Comparison of ENCODE assay signal across 12 cellular contexts in genomic region chr3:72836923-72837322, GRCh38. TPM values are rescaled to one million over a fixed set of nuclear protein-coding genes. Genes with fewer than 3 reads are reported as not detected.
DNase-seq lines count a peak whose midpoint lies in the region; ATAC-seq and TF ChIP-seq lines count a peak whose summit lies in the region.
"Had no signal": no experiment of that assay in that cellular context is flagged by ENCODE, and none has a peak within 500 bp of the region (broad histone marks: within the 10 kb centered on the region; RNA-seq: fewer than 3 reads in every experiment).

No MANE protein-coding gene starts in this region.

- H3K4me3 Mint-ChIP-seq in stimulated activated naive CD8-positive, alpha-beta T cell treated with anti-CD3 and anti-CD28 coated beads, Interleukin-15, amount 100 ng/mL, for 72 hours, result no peak overlapping the region

- no peaks in the 10 kb centered on the region for H3K27me3 ChIP-seq in adrenal gland

- H3K27ac ChIP-seq in adrenal gland, result no peak overlapping the region

- H3K27ac Mint-ChIP-seq in stimulated activated naive CD8-positive, alpha-beta T cell treated with anti-CD3 and anti-CD28 coated beads, Interleukin-15, amount 100 ng/mL, for 72 hours, result no peak overlapping the region

- TF ChIP-seq CTCF in AG10803 (conservative IDR thresholded peaks at IDR 0.05; ENCODE audit: low read length) (no peak), adrenal gland (IDR thresholded peaks at IDR 0.05) (peak in 5 of 6 experiments; percentile 2 to 19 (median 14))

- peaks cover 0 to 8% of the 10 kb centered on the region in 2 donors for H3K4me1 ChIP-seq in adrenal gland (replicated peaks in 1 of 2)

- H3K4me3 ChIP-seq in AG10803 (ENCODE audit: low read length), result no peak overlapping the region
- no peak overlapping the region for H3K4me3 ChIP-seq in adrenal gland

- no peaks in the 10 kb centered on the region for H3K9me3 Mint-ChIP-seq in stimulated activated naive CD8-positive, alpha-beta T cell treated with anti-CD3 and anti-CD28 coated beads, Interleukin-15, amount 100 ng/mL, for 72 hours

- intact Hi-C loops in adrenal gland (cut with DNase I) (no loop called here), head of caudate nucleus (cut with DNase I) (no loop called here)

- no peaks in the 10 kb centered on the region for H3K4me1 Mint-ChIP-seq in stimulated activated naive CD8-positive, alpha-beta T cell treated with anti-CD3 and anti-CD28 coated beads, Interleukin-15, amount 100 ng/mL, for 72 hours

- WGBS in adrenal gland, 4 donors, result 56 to 72% (median 65%) methylated on average over 3 of the region's 3 CpGs

- no peak for ATAC-seq in stimulated activated naive CD8-positive, alpha-beta T cell treated with anti-CD3 and anti-CD28 coated beads, Interleukin-15, amount 100 ng/mL, for 72 hours
- no peak for ATAC-seq in HG02588 (IDR thresholded peaks at IDR 0.05; ENCODE audit: unreplicated experiment)
- ATAC-seq in GM18868 (IDR thresholded peaks at IDR 0.05; ENCODE audit: unreplicated experiment), result no peak

- H3K27me3 Mint-ChIP-seq in stimulated activated naive CD8-positive, alpha-beta T cell treated with anti-CD3 and anti-CD28 coated beads, Interleukin-15, amount 100 ng/mL, for 72 hours, result no peaks in the 10 kb centered on the region

- peak; percentile 66 for DNase-seq in AG10803 (ENCODE audit: low read depth)
- DNase-seq in adrenal gland, result peak; percentile 64 to 91 (median 83)
- peak; percentile 20 to 88 (median 74) for DNase-seq in head of caudate nucleus
- DNase-seq in occipital lobe (lab: John Stamatoyannopoulos, UW), result peak; percentile 24
- no peak for DNase-seq in GDM1 (lab: John Stamatoyannopoulos, UW)
- no peak for DNase-seq in stimulated activated naive CD8-positive, alpha-beta T cell treated with anti-CD3 and anti-CD28 coated beads, Interleukin-15, amount 100 ng/mL, for 72 hours
- DNase-seq: activated CD4-positive, alpha-beta T cell treated with anti-CD3 and anti-CD28 coated beads, Interleukin-2, amount 50 U/mL, for 1 hour; DND-41; NCI-H1417 treated with DMSO at 0.1 percent for 48 hours; T1000 had no signal

- peaks cover 0 to 26% of the 10 kb centered on the region in 2 donors for H3K36me3 ChIP-seq in adrenal gland (replicated peaks in 1 of 2)

- no peaks in the 10 kb centered on the region for H3K9me3 ChIP-seq in adrenal gland (replicated peaks in 1 of 3)

- TF ChIP-seq POLR2A in adrenal gland (IDR thresholded peaks at IDR 0.05), result no peak

RNA-seq across cellular contexts. Expression of gene SHQ1, which starts 11.3 kb away (rescaled TPM):
- total RNA-seq in adrenal gland (10 to 100 TPM; 11.4 to 26.4 (median 15.1) TPM), occipital lobe (24.8 TPM)
- 10 to 100 TPM in 1 of 3 donors, 1 to 10 TPM in 2; 7.2 to 19.0 (median 7.5) TPM for polyA plus RNA-seq in adrenal gland

RNA-seq across cellular contexts. Expression of gene GXYLT2, which starts 50.9 kb away (rescaled TPM):
- total RNA-seq in adrenal gland (10 to 100 TPM in 7 of 8 donors, 1 to 10 TPM in 1; 7.8 to 32.5 (median 21.9) TPM), occipital lobe (4.7 TPM)
- 1 to 10 TPM; 1.9 to 4.5 (median 2.7) TPM for polyA plus RNA-seq in adrenal gland

Comparison
In these comparisons a context has a peak if more than half of its experiments do, and no peak if none do; other contexts are left out.
1. DNase-seq: peak in AG10803 (single experiment), adrenal gland (7 of 7), head of caudate nucleus (42 of 42) and occipital lobe (single experiment); none in GDM1 (single experiment) and stimulated activated naive CD8-positive, alpha-beta T cell treated with anti-CD3 and anti-CD28 coated beads, Interleukin-15, amount 100 ng/mL, for 72 hours (0 of 2).